Comparison of ENCODE assay signal across 9 cellular contexts in genomic region chr19:17512574-17512939, GRCh38. TPM values are rescaled to one million over a fixed set of nuclear protein-coding genes. Genes with fewer than 3 reads are reported as not detected.
DNase-seq lines count a peak whose midpoint lies in the region; TF ChIP-seq lines count a peak whose summit lies in the region.
"Had no signal": no experiment of that assay in that cellular context is flagged by ENCODE, and none has a peak within 500 bp of the region (broad histone marks: within the 10 kb centered on the region; RNA-seq: fewer than 3 reads in every experiment).

No MANE protein-coding gene starts in this region.

- no peak for TF ChIP-seq POLR2A in spleen (IDR thresholded peaks at IDR 0.05)

- H3K27ac ChIP-seq in HEK293 (ENCODE audit: extremely low read depth, low read depth, low read length) (no peak overlapping the region), hepatocyte (peak overlapping the region; percentile 98), spleen (peak overlapping the region; percentile 97 to 100 (median 99))

- POLR2A ChIA-PET in HEK293 (lab: Yijun Ruan, JAX), result no interaction called here

- peak overlapping the region; percentile 96 for H3K4me2 ChIP-seq in hepatocyte

- in situ Hi-C loops in GM13977 (cut with MboI; ENCODE audit: low pct_unique_long_range_greater_than_20kb, low sequenced_read_pairs, unreplicated experiment), result no loop called here

- no peaks in the 10 kb centered on the region for H3K9me2 ChIP-seq in hepatocyte (replicated peaks; ENCODE audit: insufficient read depth)

- DNase-seq in hepatocyte (ENCODE audit: low spot score) (no peak), spleen (no peak), GM13977 (ENCODE audit: low spot score) (no peak), GM20000 (ENCODE audit: low spot score) (no peak), NCI-H526 treated with DMSO at 0.1 percent for 48 hours (lab: John Stamatoyannopoulos, UW) (no peak), RPMI8226 (no peak)

- H3K9me3 ChIP-seq in HEK293 (ENCODE audit: control insufficient read depth, insufficient read depth, low read depth, low read length) (no peaks in the 10 kb centered on the region; the same call in 1 of the 2 replicates), hepatocyte (ENCODE audit: low read depth) (peaks cover 5% of the 10 kb centered on the region), spleen (peaks cover 1 to 8% (median 5%) of the 10 kb centered on the region in 8 donors)

- peaks cover 47% of the 10 kb centered on the region for H3K79me2 ChIP-seq in hepatocyte

- WGBS in hepatocyte (ENCODE audit: low lambda C conversion rate, missing lambda C conversion rate), result 67% methylated on average over 9 of the region's 9 CpGs
- 30 to 40% (median 36%) methylated on average over 9 of the region's 9 CpGs for WGBS in spleen, 5 donors

- H3K4me1 ChIP-seq in HEK293 (ENCODE audit: control insufficient read depth, insufficient read depth, low read length) (no peaks in the 10 kb centered on the region), hepatocyte (ENCODE audit: insufficient read depth) (peaks cover 12% of the 10 kb centered on the region), spleen (peaks cover 11 to 61% (median 45%) of the 10 kb centered on the region in 6 donors)

- CTCF ChIA-PET in HEK293 (lab: Yijun Ruan, JAX), result interaction anchor here (1.3 to 3.4 kb wide), 2 partner anchors 17 to 71 kb away, joined by 5 to 20 read pairs; no protein-coding TSS in a partner anchor

- peaks cover 7 to 13% of the 10 kb centered on the region in 2 experiments; a peak in 2 of 3 replicates for H3K36me3 ChIP-seq in HEK293 (ENCODE audit: control insufficient read depth in 2 of 2, insufficient read depth in 1 of 2, low read length in 2 of 2)
- H3K36me3 ChIP-seq in hepatocyte (replicated peaks; ENCODE audit: insufficient read depth, low read depth), result peaks cover 3% of the 10 kb centered on the region
- peaks cover 0 to 40% (median 19%) of the 10 kb centered on the region in 6 donors for H3K36me3 ChIP-seq in spleen

- TF ChIP-seq CTCF in HEK293 (tag by site-specific recombination; IDR thresholded peaks at IDR 0.05) (no peak), WI38 (IDR thresholded peaks at IDR 0.05; ENCODE audit: low read depth, low read length) (no peak), hepatocyte (IDR thresholded peaks at IDR 0.05; ENCODE audit: poor library complexity) (no peak), spleen (IDR thresholded peaks at IDR 0.05 in 8 of 11, conservative IDR thresholded peaks at IDR 0.05 in 3 of 11) (peak in 1 of 11 experiments; percentile 3), GM13977 (IDR thresholded peaks at IDR 0.05; ENCODE audit: extremely low read depth, insufficient read depth, missing control alignments) (no peak), GM20000 (IDR thresholded peaks at IDR 0.05; ENCODE audit: extremely low read depth, missing control alignments) (no peak)

- H3K4me3 ChIP-seq in HEK293 (ENCODE audit: low read depth, low read length), result peak overlapping the region; percentile 74
- H3K4me3 ChIP-seq in WI38 (ENCODE audit: low read depth, low read length), result peak overlapping the region; percentile 82
- H3K4me3 ChIP-seq in hepatocyte, result peak overlapping the region; percentile 65
- peak overlapping the region; percentile 84 to 98 (median 92) for H3K4me3 ChIP-seq in spleen

- H3K27me3 ChIP-seq in hepatocyte (no peaks in the 10 kb centered on the region), spleen (replicated peaks in 1 of 7) (no peaks in the 10 kb centered on the region)

- peak overlapping the region; percentile 87 for H2AFZ ChIP-seq in hepatocyte

- intact Hi-C loops in spleen (cut with DNase I; ENCODE audit: low total_unique reads), result no loop called here

- H4K20me1 ChIP-seq in hepatocyte (ENCODE audit: insufficient read depth, poor library complexity, severe bottlenecking), result no peaks in the 10 kb centered on the region

TF ChIP-seq in HEK293, 187 proteins besides CTCF, POLR2A, EP300 and RAD21 (continues in another document):
- no peak for TF ChIP-seq ZNF600 (tag by site-specific recombination; IDR thresholded peaks at IDR 0.05)
- TF ChIP-seq ZNF248 (tag by site-specific recombination; IDR thresholded peaks at IDR 0.05), result no peak
- TF ChIP-seq ZNF24 (tag by site-specific recombination; IDR thresholded peaks at IDR 0.05), result no peak
- TF ChIP-seq SETDB1 (IDR thresholded peaks at IDR 0.05; ENCODE audit: insufficient read length, low read length), result no peak
- no peak for TF ChIP-seq ZNF529 (tag by site-specific recombination; IDR thresholded peaks at IDR 0.05; ENCODE audit: insufficient replicate concordance)
- TF ChIP-seq, protein P1, sequence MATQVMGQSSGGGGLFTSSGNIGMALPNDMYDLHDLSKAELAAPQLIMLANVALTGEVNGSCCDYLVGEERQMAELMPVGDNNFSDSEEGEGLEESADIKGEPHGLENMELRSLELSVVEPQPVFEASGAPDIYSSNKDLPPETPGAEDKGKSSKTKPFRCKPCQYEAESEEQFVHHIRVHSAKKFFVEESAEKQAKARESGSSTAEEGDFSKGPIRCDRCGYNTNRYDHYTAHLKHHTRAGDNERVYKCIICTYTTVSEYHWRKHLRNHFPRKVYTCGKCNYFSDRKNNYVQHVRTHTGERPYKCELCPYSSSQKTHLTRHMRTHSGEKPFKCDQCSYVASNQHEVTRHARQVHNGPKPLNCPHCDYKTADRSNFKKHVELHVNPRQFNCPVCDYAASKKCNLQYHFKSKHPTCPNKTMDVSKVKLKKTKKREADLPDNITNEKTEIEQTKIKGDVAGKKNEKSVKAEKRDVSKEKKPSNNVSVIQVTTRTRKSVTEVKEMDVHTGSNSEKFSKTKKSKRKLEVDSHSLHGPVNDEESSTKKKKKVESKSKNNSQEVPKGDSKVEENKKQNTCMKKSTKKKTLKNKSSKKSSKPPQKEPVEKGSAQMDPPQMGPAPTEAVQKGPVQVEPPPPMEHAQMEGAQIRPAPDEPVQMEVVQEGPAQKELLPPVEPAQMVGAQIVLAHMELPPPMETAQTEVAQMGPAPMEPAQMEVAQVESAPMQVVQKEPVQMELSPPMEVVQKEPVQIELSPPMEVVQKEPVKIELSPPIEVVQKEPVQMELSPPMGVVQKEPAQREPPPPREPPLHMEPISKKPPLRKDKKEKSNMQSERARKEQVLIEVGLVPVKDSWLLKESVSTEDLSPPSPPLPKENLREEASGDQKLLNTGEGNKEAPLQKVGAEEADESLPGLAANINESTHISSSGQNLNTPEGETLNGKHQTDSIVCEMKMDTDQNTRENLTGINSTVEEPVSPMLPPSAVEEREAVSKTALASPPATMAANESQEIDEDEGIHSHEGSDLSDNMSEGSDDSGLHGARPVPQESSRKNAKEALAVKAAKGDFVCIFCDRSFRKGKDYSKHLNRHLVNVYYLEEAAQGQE (tag by site-specific recombination; IDR thresholded peaks at IDR 0.05), result no peak
- no peak for TF ChIP-seq ZNF626 (tag by site-specific recombination; IDR thresholded peaks at IDR 0.05)
- TF ChIP-seq GLI4 (tag by site-specific recombination; IDR thresholded peaks at IDR 0.05), result no peak
- TF ChIP-seq GLIS1 (tag by site-specific recombination; IDR thresholded peaks at IDR 0.05), result no peak
- TF ChIP-seq ZNF2 (tag by site-specific recombination; IDR thresholded peaks at IDR 0.05), result no peak
- no peak for TF ChIP-seq ZNF549 (tag by site-specific recombination; IDR thresholded peaks at IDR 0.05)
- TF ChIP-seq, protein P2, sequence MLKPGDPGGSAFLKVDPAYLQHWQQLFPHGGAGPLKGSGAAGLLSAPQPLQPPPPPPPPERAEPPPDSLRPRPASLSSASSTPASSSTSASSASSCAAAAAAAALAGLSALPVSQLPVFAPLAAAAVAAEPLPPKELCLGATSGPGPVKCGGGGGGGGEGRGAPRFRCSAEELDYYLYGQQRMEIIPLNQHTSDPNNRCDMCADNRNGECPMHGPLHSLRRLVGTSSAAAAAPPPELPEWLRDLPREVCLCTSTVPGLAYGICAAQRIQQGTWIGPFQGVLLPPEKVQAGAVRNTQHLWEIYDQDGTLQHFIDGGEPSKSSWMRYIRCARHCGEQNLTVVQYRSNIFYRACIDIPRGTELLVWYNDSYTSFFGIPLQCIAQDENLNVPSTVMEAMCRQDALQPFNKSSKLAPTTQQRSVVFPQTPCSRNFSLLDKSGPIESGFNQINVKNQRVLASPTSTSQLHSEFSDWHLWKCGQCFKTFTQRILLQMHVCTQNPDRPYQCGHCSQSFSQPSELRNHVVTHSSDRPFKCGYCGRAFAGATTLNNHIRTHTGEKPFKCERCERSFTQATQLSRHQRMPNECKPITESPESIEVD (tag by site-specific recombination; IDR thresholded peaks at IDR 0.05), result no peak
- no peak for TF ChIP-seq ZNF10 (tag by site-specific recombination; IDR thresholded peaks at IDR 0.05)
- TF ChIP-seq ATF2 (tag by site-specific recombination; IDR thresholded peaks at IDR 0.05; ENCODE audit: low read depth), result no peak
- no peak for TF ChIP-seq ZNF114 (tag by site-specific recombination; IDR thresholded peaks at IDR 0.05)

RNA-seq across cellular contexts. Expression of gene PGLS, which starts 1.1 kb away (rescaled TPM):
- total RNA-seq in hepatocyte, result 89.9 and 94.4 TPM in 2 replicates
- polyA plus RNA-seq in hepatocyte, result 98.7 and 122 TPM in 2 replicates
- 100 to 1,000 TPM in 2 of 7 donors, 10 to 100 TPM in 5; 70.6 to 111 (median 83.7) TPM for total RNA-seq in spleen
- polyA plus RNA-seq in spleen, result 100 to 1,000 TPM in 2 of 3 donors, 10 to 100 TPM in 1; 94.8 to 118 (median 109) TPM

RNA-seq across cellular contexts. Expression of gene SLC27A1, which starts 42.2 kb away (rescaled TPM):
- total RNA-seq in hepatocyte (6.2 and 8.7 TPM in 2 replicates), spleen (10 to 100 TPM; 11.3 to 23.3 (median 18.6) TPM)
- polyA plus RNA-seq in hepatocyte (8.6 and 10.9 TPM in 2 replicates), spleen (10 to 100 TPM in 1 of 3 donors, 1 to 10 TPM in 2; 4.8 to 14.7 (median 9.3) TPM)

RNA-seq across cellular contexts. Expression of gene COLGALT1, which starts 42.9 kb away (rescaled TPM):
- total RNA-seq in hepatocyte, result 55.4 and 61.3 TPM in 2 replicates
- polyA plus RNA-seq in hepatocyte, result 54.9 and 58.9 TPM in 2 replicates
- 100 to 1,000 TPM in 4 of 7 donors, 10 to 100 TPM in 3; 89.4 to 146 (median 116) TPM for total RNA-seq in spleen
- polyA plus RNA-seq in spleen, result 10 to 100 TPM; 52.4 to 86.4 (median 83.1) TPM

RNA-seq across cellular contexts. Expression of gene NXNL1, which starts 51.8 kb away (rescaled TPM):
- total RNA-seq in hepatocyte (not detected in 2 replicates), spleen (not detected)
- polyA plus RNA-seq in hepatocyte (0.17 TPM in 1 of 2 replicates, not detected in the other), spleen (not detected)
- total RNA-seq: M059J had no signal
